ENCODE assay signal across 11 cellular contexts in genomic region chr2:17658251-17658843, GRCh38.
DNase-seq lines count a peak whose midpoint lies in the region; ATAC-seq and TF ChIP-seq lines count a peak whose summit lies in the region.
"Had no signal": no experiment of that assay in that cellular context is flagged by ENCODE, and none has a peak within 500 bp of the region (broad histone marks: within the 10 kb centered on the region; RNA-seq: fewer than 3 reads in every experiment).

No MANE protein-coding gene starts in this region.

- H3K27me3 ChIP-seq in esophagus muscularis mucosa = no peaks in the 10 kb centered on the region

- TF ChIP-seq CTCF in GM12865 (IDR thresholded peaks at IDR 0.05; ENCODE audit: insufficient read depth, low read depth, low read length, missing control alignments) (no peak), fibroblast of pulmonary artery (IDR thresholded peaks at IDR 0.05; ENCODE audit: low read length, missing control alignments) (no peak), esophagus muscularis mucosa (IDR thresholded peaks at IDR 0.05) (no peak)

- intact Hi-C loops in esophagus muscularis mucosa (cut with DNase I) = no loop called here

- no peak for TF ChIP-seq POLR2A in esophagus muscularis mucosa (IDR thresholded peaks at IDR 0.05; ENCODE audit: low read depth)

- peak; percentile 89 for DNase-seq in GM12865 (ENCODE audit: low read depth)
- DNase-seq in fibroblast of pulmonary artery (ENCODE audit: low read depth) = peak; percentile 27
- no peak for DNase-seq in NCI-H524 treated with DMSO at 0.1 percent for 48 hours (lab: John Stamatoyannopoulos, UW)
- no peak for DNase-seq in DMS79 (lab: John Stamatoyannopoulos, UW)
- DNase-seq in NCI-H774 (lab: John Stamatoyannopoulos, UW) = no peak
- DNase-seq in esophagus muscularis mucosa (ENCODE audit: extremely low spot score) = no peak
- DNase-seq: activated naive CD4-positive, alpha-beta T cell treated with anti-CD3 and anti-CD28 coated beads, Interleukin-2, amount 50 U/mL, for 16 hours; NCI-H1694; SK-N-SH had no signal

- H3K4me1 ChIP-seq in esophagus muscularis mucosa = no peaks in the 10 kb centered on the region

- TF ChIP-seq EP300 in esophagus muscularis mucosa (IDR thresholded peaks at IDR 0.05) = no peak

- 88% methylated on average over 6 of the region's 6 CpGs for WGBS in esophagus muscularis mucosa

- no peak overlapping the region for H3K27ac ChIP-seq in esophagus muscularis mucosa (replicated peaks in 1 of 4)

- H3K4me3 ChIP-seq in GM12865 (ENCODE audit: low read depth, low read length) (no peak overlapping the region), fibroblast of pulmonary artery (replicated peaks; ENCODE audit: low read depth, low read length) (no peak overlapping the region), esophagus muscularis mucosa (no peak overlapping the region)

- H3K9me3 ChIP-seq in esophagus muscularis mucosa = no peaks in the 10 kb centered on the region
- H3K9me3 ChIP-seq: SK-N-SH had no signal

- ATAC-seq in GM21576 (IDR thresholded peaks at IDR 0.05; ENCODE audit: unreplicated experiment) (peak; percentile 70), HG03565 (IDR thresholded peaks at IDR 0.05; ENCODE audit: unreplicated experiment) (peak; percentile 77)

- peaks cover 0 to 40% (median 6%) of the 10 kb centered on the region in 4 donors for H3K36me3 ChIP-seq in esophagus muscularis mucosa

Comparison
In these comparisons a context has a peak if more than half of its experiments do, and no peak if none do; other contexts are left out.
1. DNase-seq: peak in GM12865 (single experiment) and fibroblast of pulmonary artery (single experiment); none in NCI-H524 treated with DMSO at 0.1 percent for 48 hours (single experiment), DMS79 (single experiment), NCI-H774 (single experiment) and esophagus muscularis mucosa (single experiment).